14 cellular contexts compared by ENCODE assay signal in the genomic region with DNA sequence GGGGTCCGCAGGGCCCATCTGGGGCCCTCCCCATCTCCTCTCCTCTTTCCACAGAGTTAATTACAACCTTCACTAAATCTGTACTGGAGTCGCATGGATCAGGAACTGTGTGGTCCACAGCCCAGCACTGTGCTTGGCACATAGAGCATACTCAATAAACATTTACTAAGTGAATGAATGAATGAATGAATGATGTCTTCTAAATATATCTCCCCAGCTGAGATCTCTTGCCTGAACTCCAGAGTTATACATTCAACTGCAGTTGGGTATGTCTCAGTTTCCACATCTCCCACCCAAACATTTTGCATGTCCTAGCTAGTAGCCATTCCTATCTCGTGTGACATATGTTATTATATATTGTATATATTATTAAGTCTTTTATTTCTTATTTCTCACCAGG.
"Had no signal": no experiment of that assay in that cellular context is flagged by ENCODE, and none has a peak within 500 bp of the region (broad histone marks: within the 10 kb centered on the region; RNA-seq: fewer than 3 reads in every experiment).

No MANE protein-coding gene starts in this region.

- DNase-seq: colonic mucosa; effector CD4-positive, alpha-beta T cell; gastrocnemius medialis; heart right ventricle; hypothalamus; mammary epithelial cell; ovary; sigmoid colon; stimulated activated CD4-positive, alpha-beta T cell treated with anti-CD3 and anti-CD28 coated beads, Interleukin-12 subunit alpha, Interleukin-12 subunit beta, amount 100 ng/mL, for 4 hours; transverse colon had no signal

- H3K4me1 ChIP-seq: gastrocnemius medialis, neural progenitor cell had no signal

- H3K4me3 ChIP-seq: colonic mucosa, esophagus muscularis mucosa, gastrocnemius medialis, heart right ventricle, neural progenitor cell, ovary, right atrium auricular region, sigmoid colon, skin epidermis, transverse colon had no signal

- H3K27me3 ChIP-seq: colonic mucosa, esophagus muscularis mucosa, gastrocnemius medialis, heart right ventricle, neural progenitor cell, ovary, right atrium auricular region, sigmoid colon, transverse colon had no signal

- H3K27ac ChIP-seq: esophagus muscularis mucosa, gastrocnemius medialis, neural progenitor cell, ovary, right atrium auricular region, sigmoid colon, transverse colon had no signal

- H3K9me3 ChIP-seq: colonic mucosa, esophagus muscularis mucosa, gastrocnemius medialis, ovary, right atrium auricular region, sigmoid colon, transverse colon had no signal

- H3K9ac ChIP-seq: neural progenitor cell had no signal

- H3K4me2 ChIP-seq: neural progenitor cell had no signal

- H3K36me3 ChIP-seq: colonic mucosa, esophagus muscularis mucosa, gastrocnemius medialis, heart right ventricle, neural progenitor cell, ovary, right atrium auricular region, sigmoid colon, transverse colon had no signal
